1 cellular context compared by ENCODE assay signal in genomic region chr5:6732634-6733410, GRCh38.
TF ChIP-seq lines count a peak whose summit lies in the region.

No MANE protein-coding gene starts in this region.

TF ChIP-seq in HepG2, 621 proteins besides CTCF, POLR2A, EP300 and RAD21 (continued from another document):
- TF ChIP-seq, protein P1, sequence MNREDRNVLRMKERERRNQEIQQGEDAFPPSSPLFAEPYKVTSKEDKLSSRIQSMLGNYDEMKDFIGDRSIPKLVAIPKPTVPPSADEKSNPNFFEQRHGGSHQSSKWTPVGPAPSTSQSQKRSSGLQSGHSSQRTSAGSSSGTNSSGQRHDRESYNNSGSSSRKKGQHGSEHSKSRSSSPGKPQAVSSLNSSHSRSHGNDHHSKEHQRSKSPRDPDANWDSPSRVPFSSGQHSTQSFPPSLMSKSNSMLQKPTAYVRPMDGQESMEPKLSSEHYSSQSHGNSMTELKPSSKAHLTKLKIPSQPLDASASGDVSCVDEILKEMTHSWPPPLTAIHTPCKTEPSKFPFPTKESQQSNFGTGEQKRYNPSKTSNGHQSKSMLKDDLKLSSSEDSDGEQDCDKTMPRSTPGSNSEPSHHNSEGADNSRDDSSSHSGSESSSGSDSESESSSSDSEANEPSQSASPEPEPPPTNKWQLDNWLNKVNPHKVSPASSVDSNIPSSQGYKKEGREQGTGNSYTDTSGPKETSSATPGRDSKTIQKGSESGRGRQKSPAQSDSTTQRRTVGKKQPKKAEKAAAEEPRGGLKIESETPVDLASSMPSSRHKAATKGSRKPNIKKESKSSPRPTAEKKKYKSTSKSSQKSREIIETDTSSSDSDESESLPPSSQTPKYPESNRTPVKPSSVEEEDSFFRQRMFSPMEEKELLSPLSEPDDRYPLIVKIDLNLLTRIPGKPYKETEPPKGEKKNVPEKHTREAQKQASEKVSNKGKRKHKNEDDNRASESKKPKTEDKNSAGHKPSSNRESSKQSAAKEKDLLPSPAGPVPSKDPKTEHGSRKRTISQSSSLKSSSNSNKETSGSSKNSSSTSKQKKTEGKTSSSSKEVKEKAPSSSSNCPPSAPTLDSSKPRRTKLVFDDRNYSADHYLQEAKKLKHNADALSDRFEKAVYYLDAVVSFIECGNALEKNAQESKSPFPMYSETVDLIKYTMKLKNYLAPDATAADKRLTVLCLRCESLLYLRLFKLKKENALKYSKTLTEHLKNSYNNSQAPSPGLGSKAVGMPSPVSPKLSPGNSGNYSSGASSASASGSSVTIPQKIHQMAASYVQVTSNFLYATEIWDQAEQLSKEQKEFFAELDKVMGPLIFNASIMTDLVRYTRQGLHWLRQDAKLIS (CRISPR knock-in tag; IDR thresholded peaks at IDR 0.05) = no peak
- no peak for TF ChIP-seq GMEB1 (CRISPR knock-in tag; IDR thresholded peaks at IDR 0.05; ENCODE audit: borderline replicate concordance)
- no peak for TF ChIP-seq TP53 (CRISPR knock-in tag; conservative IDR thresholded peaks at IDR 0.05)
- no peak for TF ChIP-seq RFXANK (CRISPR knock-in tag; IDR thresholded peaks at IDR 0.05)
- TF ChIP-seq SMAD9 (CRISPR knock-in tag; IDR thresholded peaks at IDR 0.05) = no peak
- no peak for TF ChIP-seq ZNF430 (CRISPR knock-in tag; IDR thresholded peaks at IDR 0.05)
- no peak for TF ChIP-seq ZSCAN9 (CRISPR knock-in tag; IDR thresholded peaks at IDR 0.05; ENCODE audit: borderline replicate concordance)
